Comparison of ENCODE assay signal across 11 cellular contexts in the genomic region with DNA sequence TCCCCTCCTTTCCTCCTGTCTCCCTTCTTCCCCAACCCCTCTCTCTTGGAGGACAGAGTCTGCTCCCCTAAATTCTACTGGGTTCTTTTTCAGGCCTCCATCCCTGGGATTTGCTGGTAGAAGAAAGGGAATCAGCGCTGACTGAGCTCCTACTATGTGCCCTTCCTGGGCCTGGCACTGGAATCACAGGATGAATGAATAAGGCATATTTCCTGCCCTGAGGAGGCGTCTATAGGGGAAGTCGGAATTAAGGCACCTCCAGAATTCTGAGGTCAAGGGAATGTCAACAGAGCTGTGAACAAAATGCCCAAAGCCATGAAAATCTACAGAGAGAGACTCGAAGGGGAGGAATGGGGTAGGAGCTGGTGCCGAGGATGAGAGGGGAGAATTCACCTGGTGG. TPM values are rescaled to one million over a fixed set of nuclear protein-coding genes. Genes with fewer than 3 reads are reported as not detected.
A peak's percentile ranks its signal among the peaks of the same experiment; 100 is the strongest.
DNase-seq lines count a peak whose midpoint lies in the region; ATAC-seq and TF ChIP-seq lines count a peak whose summit lies in the region.
"Had no signal": no experiment of that assay in that cellular context is flagged by ENCODE, and none has a peak within 500 bp of the region (broad histone marks: within the 10 kb centered on the region; RNA-seq: fewer than 3 reads in every experiment).

No MANE protein-coding gene starts in this region.

- intact Hi-C loops in activated T-helper 2 cell treated with anti-CD3 and anti-CD28 coated beads, Interferon-gamma antibody, Interleukin-2, Interleukin-4, amounts not matched to agents 10 μg/mL and 5 μg/mL and 100 μg/mL, durations not matched to agents 14 hours and 24 hours and 36 hours (cut with micrococcal nuclease): loop anchor here (1.0 to 2.0 kb wide), 2 partner anchors 15 to 37 kb away; no protein-coding TSS in a partner anchor
- intact Hi-C loops in lower lobe of right lung (cut with DNase I): no loop called here

- DNase-seq in T-helper 2 cell treated with Interferon-gamma antibody and Interleukin-4, amounts not matched to agents 5 μg/mL and 100 μg/mL, for 36 hours (ENCODE audit: low spot score): no peak
- DNase-seq in T-helper 2 cell (no peak), lower lobe of right lung (no peak), substantia nigra (lab: John Stamatoyannopoulos, UW) (no peak), DMS114 treated with DMSO at 0.1 percent for 48 hours (lab: John Stamatoyannopoulos, UW; ENCODE audit: unreplicated experiment) (no peak)
- no peak for DNase-seq in activated T-helper 2 cell treated with anti-CD3 and anti-CD28 coated beads, Interferon-gamma antibody, Interleukin-2, Interleukin-4, amounts not matched to agents 10 μg/mL and 5 μg/mL and 100 μg/mL, durations not matched to agents 14 hours and 24 hours and 36 hours (ENCODE audit: low spot score)
- no peak for DNase-seq in activated CD4-positive, CD25-positive, alpha-beta regulatory T cell (lab: John Stamatoyannopoulos, UW)
- DNase-seq: foreskin melanocyte, HFFc6 had no signal

- peak overlapping the region; percentile 96 for H3K27ac ChIP-seq in lower lobe of right lung
- H3K27ac ChIP-seq in substantia nigra (ENCODE audit: low read depth, low read length, poor library complexity, severe bottlenecking): peak overlapping the region; percentile 97

- no peaks in the 10 kb centered on the region for H3K9me3 ChIP-seq in lower lobe of right lung

- no peaks in the 10 kb centered on the region for H3K27me3 Mint-ChIP-seq in T-helper 2 cell treated with Interferon-gamma antibody and Interleukin-4, amounts not matched to agents 5 μg/mL and 100 μg/mL, for 36 hours (ENCODE audit: low read depth)
- H3K27me3 Mint-ChIP-seq in activated T-helper 2 cell treated with anti-CD3 and anti-CD28 coated beads, Interferon-gamma antibody, Interleukin-2, Interleukin-4, amounts not matched to agents 10 μg/mL and 5 μg/mL and 100 μg/mL, durations not matched to agents 14 hours and 24 hours and 36 hours (ENCODE audit: low read depth): no peaks in the 10 kb centered on the region

- H3K4me1 ChIP-seq in lower lobe of right lung: peaks cover 75% of the 10 kb centered on the region

- H3K4me3 ChIP-seq in lower lobe of right lung: no peak overlapping the region

- no peak for ATAC-seq in lower lobe of right lung
- ATAC-seq in HG02852 (IDR thresholded peaks at IDR 0.05; ENCODE audit: unreplicated experiment): no peak

- no peak for TF ChIP-seq CTCF in lower lobe of right lung (IDR thresholded peaks at IDR 0.05)

- no peaks in the 10 kb centered on the region for H3K36me3 ChIP-seq in lower lobe of right lung

- no peaks in the 10 kb centered on the region for H3K36me3 Mint-ChIP-seq in T-helper 2 cell treated with Interferon-gamma antibody and Interleukin-4, amounts not matched to agents 5 μg/mL and 100 μg/mL, for 36 hours (ENCODE audit: low read depth)
- H3K36me3 Mint-ChIP-seq in activated T-helper 2 cell treated with anti-CD3 and anti-CD28 coated beads, Interferon-gamma antibody, Interleukin-2, Interleukin-4, amounts not matched to agents 10 μg/mL and 5 μg/mL and 100 μg/mL, durations not matched to agents 14 hours and 24 hours and 36 hours (ENCODE audit: low read depth): no peaks in the 10 kb centered on the region

- peak overlapping the region; percentile 86 for H3K4me3 Mint-ChIP-seq in T-helper 2 cell treated with Interferon-gamma antibody and Interleukin-4, amounts not matched to agents 5 μg/mL and 100 μg/mL, for 36 hours
- H3K4me3 Mint-ChIP-seq in activated T-helper 2 cell treated with anti-CD3 and anti-CD28 coated beads, Interferon-gamma antibody, Interleukin-2, Interleukin-4, amounts not matched to agents 10 μg/mL and 5 μg/mL and 100 μg/mL, durations not matched to agents 14 hours and 24 hours and 36 hours (ENCODE audit: low read depth): peak overlapping the region; percentile 76
- H3K4me3 Mint-ChIP-seq: HFFc6 had no signal

- H3K27ac Mint-ChIP-seq in T-helper 2 cell treated with Interferon-gamma antibody and Interleukin-4, amounts not matched to agents 5 μg/mL and 100 μg/mL, for 36 hours: peak overlapping the region; percentile 98
- peak overlapping the region; percentile 99 for H3K27ac Mint-ChIP-seq in activated T-helper 2 cell treated with anti-CD3 and anti-CD28 coated beads, Interferon-gamma antibody, Interleukin-2, Interleukin-4, amounts not matched to agents 10 μg/mL and 5 μg/mL and 100 μg/mL, durations not matched to agents 14 hours and 24 hours and 36 hours
- H3K27ac Mint-ChIP-seq: HFFc6 had no signal

- H3K27me3 ChIP-seq in lower lobe of right lung (ENCODE audit: low read depth): no peaks in the 10 kb centered on the region

- H3K9me3 Mint-ChIP-seq in T-helper 2 cell treated with Interferon-gamma antibody and Interleukin-4, amounts not matched to agents 5 μg/mL and 100 μg/mL, for 36 hours: no peaks in the 10 kb centered on the region
- no peaks in the 10 kb centered on the region for H3K9me3 Mint-ChIP-seq in activated T-helper 2 cell treated with anti-CD3 and anti-CD28 coated beads, Interferon-gamma antibody, Interleukin-2, Interleukin-4, amounts not matched to agents 10 μg/mL and 5 μg/mL and 100 μg/mL, durations not matched to agents 14 hours and 24 hours and 36 hours
- H3K9me3 Mint-ChIP-seq: HFFc6 had no signal

- H3K4me1 Mint-ChIP-seq in T-helper 2 cell treated with Interferon-gamma antibody and Interleukin-4, amounts not matched to agents 5 μg/mL and 100 μg/mL, for 36 hours (ENCODE audit: low read depth): peaks cover 61% of the 10 kb centered on the region
- H3K4me1 Mint-ChIP-seq in activated T-helper 2 cell treated with anti-CD3 and anti-CD28 coated beads, Interferon-gamma antibody, Interleukin-2, Interleukin-4, amounts not matched to agents 10 μg/mL and 5 μg/mL and 100 μg/mL, durations not matched to agents 14 hours and 24 hours and 36 hours (ENCODE audit: low read depth): peaks cover 61% of the 10 kb centered on the region

RNA-seq across cellular contexts. Expression of a gene that starts 17.4 kb away (rescaled TPM):
- total RNA-seq in activated T-helper 2 cell treated with anti-CD3 and anti-CD28 coated beads, Interferon-gamma antibody, Interleukin-2, Interleukin-4, amounts not matched to agents 10 μg/mL and 5 μg/mL and 100 μg/mL, durations not matched to agents 14 hours and 24 hours and 36 hours: 98.1 and 98.8 TPM in 2 replicates
- 96.7 TPM for total RNA-seq in lower lobe of right lung

RNA-seq across cellular contexts. Expression of a gene that starts 58.4 kb away (rescaled TPM):
- total RNA-seq in activated T-helper 2 cell treated with anti-CD3 and anti-CD28 coated beads, Interferon-gamma antibody, Interleukin-2, Interleukin-4, amounts not matched to agents 10 μg/mL and 5 μg/mL and 100 μg/mL, durations not matched to agents 14 hours and 24 hours and 36 hours: 0.09 and 0.34 TPM in 2 replicates
- 225 TPM for total RNA-seq in lower lobe of right lung
- total RNA-seq: A172, HFFc6 had no signal

Comparison
In these comparisons a context has a peak if more than half of its experiments do, and no peak if none do; other contexts are left out.
1. RNA of a gene that starts 58.4 kb away (total RNA-seq): 225 TPM in lower lobe of right lung (single experiment); 0.09 to 0.34 TPM in activated T-helper 2 cell treated with anti-CD3 and anti-CD28 coated beads, Interferon-gamma antibody, Interleukin-2, Interleukin-4, amounts not matched to agents 10 μg/mL and 5 μg/mL and 100 μg/mL, durations not matched to agents 14 hours and 24 hours and 36 hours; every median in the first group is over 100 times any median in the second.